Comparison of ENCODE assay signal across 1 cellular context in genomic region chr17:81285894-81286293, GRCh38.
TF ChIP-seq lines count a peak whose summit lies in the region.

No MANE protein-coding gene starts in this region.

TF ChIP-seq in GM23338, 12 proteins besides CTCF, POLR2A, EP300 and RAD21 (continued from another document):
- TF ChIP-seq ZNF462 (CRISPR knock-in tag; IDR thresholded peaks at IDR 0.05) = no peak
- no peak for TF ChIP-seq EZH2phosphoT487 (IDR thresholded peaks at IDR 0.05; ENCODE audit: unreplicated experiment)
- no peak for TF ChIP-seq ZNF114 (CRISPR knock-in tag; IDR thresholded peaks at IDR 0.05)
- no peak for TF ChIP-seq STAT1 (IDR thresholded peaks at IDR 0.05; ENCODE audit: unreplicated experiment)
- TF ChIP-seq ZNF331 (CRISPR knock-in tag; IDR thresholded peaks at IDR 0.05; ENCODE audit: low read depth) = no peak
- no peak for TF ChIP-seq POLR2AphosphoS5 (IDR thresholded peaks at IDR 0.05; ENCODE audit: low read depth)
- no peak for TF ChIP-seq JUNB (IDR thresholded peaks at IDR 0.05; ENCODE audit: unreplicated experiment)
- no peak for TF ChIP-seq ETS1 (IDR thresholded peaks at IDR 0.05)
- TF ChIP-seq CREB1 (CRISPR knock-in tag; IDR thresholded peaks at IDR 0.05; ENCODE audit: low read depth) = no peak
